8 cellular contexts compared by ENCODE assay signal in the genomic region with DNA sequence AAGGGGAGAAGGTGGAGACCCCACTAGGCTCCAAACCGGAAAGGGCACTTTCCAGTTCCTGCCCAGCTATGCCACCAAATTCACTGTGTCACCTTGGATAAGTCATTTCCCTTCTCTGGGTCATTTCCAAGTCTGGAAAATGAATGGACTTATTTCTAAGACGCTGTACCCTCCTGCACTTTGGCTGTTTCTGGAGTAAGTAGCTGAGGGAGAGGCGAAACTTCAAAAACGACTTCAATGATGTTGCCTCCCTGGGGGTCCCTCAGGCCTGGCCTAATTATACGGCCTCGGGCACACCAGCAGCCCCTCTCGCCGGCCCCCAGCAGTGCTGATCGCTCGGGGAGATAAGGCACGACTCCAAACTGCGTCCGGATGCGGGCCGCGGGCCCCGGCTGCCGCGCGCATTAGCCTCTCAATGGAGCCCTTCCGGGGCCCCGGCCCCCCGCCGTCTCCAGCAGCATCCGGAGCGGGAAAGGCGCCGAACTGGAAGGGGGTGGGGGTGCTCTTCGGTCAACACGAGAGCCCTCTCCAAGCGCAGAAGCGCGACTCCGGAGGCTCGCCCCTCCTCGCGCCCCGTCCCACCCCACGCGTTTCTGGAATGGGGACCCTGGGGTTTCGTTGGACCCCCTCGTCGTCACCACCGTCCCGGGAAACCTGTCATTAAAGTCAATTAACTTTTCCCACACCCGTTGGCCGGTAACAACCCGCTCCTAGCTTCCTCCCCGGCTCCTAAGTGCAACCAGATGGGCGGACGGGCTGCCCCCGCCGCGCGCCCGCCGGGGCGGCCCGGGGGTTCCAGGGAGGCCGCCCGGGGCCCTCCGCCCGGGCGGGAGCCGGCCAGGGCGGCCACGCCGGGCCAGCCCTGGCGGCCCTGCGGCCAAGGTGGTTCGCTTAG. TPM values are rescaled to one million over a fixed set of nuclear protein-coding genes. Genes with fewer than 3 reads are reported as not detected.
DNase-seq lines count a peak whose midpoint lies in the region; ATAC-seq, FAIRE-seq and TF ChIP-seq lines count a peak whose summit lies in the region.

No MANE protein-coding gene starts in this region.

- H3K27ac ChIP-seq in CD8-positive, alpha-beta memory T cell (ENCODE audit: low read depth, low read length) = peak overlapping the region; percentile 31
- H3K27ac ChIP-seq in HepG2 (ENCODE audit: extremely low read length, insufficient read depth, low read length) (peak overlapping the region; percentile 85), subcutaneous abdominal adipose tissue (ENCODE audit: low read depth, low read length) (peak overlapping the region; percentile 78)

- H3K4me3 ChIP-seq in CD8-positive, alpha-beta memory T cell (ENCODE audit: low read length) = no peak overlapping the region
- H3K4me3 ChIP-seq in HepG2 (replicated peaks in 1 of 3; ENCODE audit: insufficient read depth in 1 of 3, low read depth in 2 of 3, low read length in 3 of 3) (peak overlapping the region; percentile 62 to 95 (median 74)), subcutaneous abdominal adipose tissue (ENCODE audit: low read depth in 1 of 5, low read length in 5 of 5) (peak overlapping the region in 4 of 5 donors; percentile 47 to 66 (median 56))

- no peak for TF ChIP-seq RAD21 in HepG2 (CRISPR knock-in tag; IDR thresholded peaks at IDR 0.05)

- peaks cover 10% of the 10 kb centered on the region for H3K27me3 ChIP-seq in CD8-positive, alpha-beta memory T cell (ENCODE audit: insufficient read depth, low read length, poor library complexity, severe bottlenecking)
- H3K27me3 ChIP-seq in HepG2 (ENCODE audit: control insufficient read depth in 1 of 2, insufficient read depth in 2 of 2, low read length in 2 of 2) = peaks cover 0 to 3% of the 10 kb centered on the region in 2 experiments; a peak in 1 of 5 replicates
- H3K27me3 ChIP-seq in subcutaneous abdominal adipose tissue (ENCODE audit: control insufficient read depth in 5 of 5, insufficient read depth in 4 of 5, low read length in 5 of 5) = peaks cover 0 to 8% (median 0%) of the 10 kb centered on the region in 5 donors

- H3K36me3 Mint-ChIP-seq in CD8-positive, alpha-beta memory T cell = peaks cover 0 to 2% (median 0%) of the 10 kb centered on the region in 3 donors
- H3K36me3 Mint-ChIP-seq in dendritic cell treated with granulocyte-macrophage colony-stimulating factor and Interleukin-4, amounts not matched to agents 40 ng/mL and 50 ng/mL, for 4 days (ENCODE audit: low read depth) = no peaks in the 10 kb centered on the region

- H3K79me2 ChIP-seq in HepG2 (ENCODE audit: insufficient read depth, low read length) = peaks cover 19% of the 10 kb centered on the region

- peaks cover 56 to 74% of the 10 kb centered on the region in 2 donors for H3K27me3 Mint-ChIP-seq in CD8-positive, alpha-beta memory T cell
- peaks cover 88% of the 10 kb centered on the region for H3K27me3 Mint-ChIP-seq in dendritic cell treated with granulocyte-macrophage colony-stimulating factor and Interleukin-4, amounts not matched to agents 40 ng/mL and 50 ng/mL, for 4 days

- no peak overlapping the region for H2AFZ ChIP-seq in HepG2 (ENCODE audit: low read length)

- peaks cover 34% of the 10 kb centered on the region for H3K4me1 ChIP-seq in CD8-positive, alpha-beta memory T cell (ENCODE audit: insufficient read depth, low read length)
- peaks cover 45% of the 10 kb centered on the region for H3K4me1 ChIP-seq in HepG2 (ENCODE audit: insufficient read depth, low read length)
- peaks cover 23 to 65% (median 56%) of the 10 kb centered on the region in 5 donors for H3K4me1 ChIP-seq in subcutaneous abdominal adipose tissue (ENCODE audit: control insufficient read depth in 5 of 5, insufficient read depth in 5 of 5, low read length in 5 of 5)

- intact Hi-C loops in dendritic cell treated with granulocyte-macrophage colony-stimulating factor and Interleukin-4, amounts not matched to agents 40 ng/mL and 50 ng/mL, for 4 days (cut with micrococcal nuclease) = loop anchor here (10.0 kb wide), 1 partner anchor 174 kb away; no protein-coding TSS in a partner anchor
- intact Hi-C loops in HepG2 (cut with micrococcal nuclease; ENCODE audit: unreplicated experiment) = no loop called here

- H3K27ac Mint-ChIP-seq in CD8-positive, alpha-beta memory T cell = no peak overlapping the region
- no peak overlapping the region for H3K27ac Mint-ChIP-seq in dendritic cell treated with granulocyte-macrophage colony-stimulating factor and Interleukin-4, amounts not matched to agents 40 ng/mL and 50 ng/mL, for 4 days

- H3K4me1 Mint-ChIP-seq in CD8-positive, alpha-beta memory T cell = peaks cover 25 to 41% (median 37%) of the 10 kb centered on the region in 3 donors
- H3K4me1 Mint-ChIP-seq in dendritic cell treated with granulocyte-macrophage colony-stimulating factor and Interleukin-4, amounts not matched to agents 40 ng/mL and 50 ng/mL, for 4 days (ENCODE audit: low read depth) = peaks cover 29% of the 10 kb centered on the region

- TSS peak; percentile 88 for BruUV-seq in HepG2 (replicated peaks; lab: Mats Ljungman, UMichigan)

- POLR2A ChIA-PET in CD8-positive, alpha-beta memory T cell (lab: Charles Lee) = no interaction called here
- POLR2A ChIA-PET in HepG2 (lab: Yijun Ruan, JAX) = interaction anchor here (0.6 to 11.5 kb wide), 19 partner anchors 8 to 429 kb away, joined by 3 to 128 read pairs (median 4); no protein-coding TSS in a partner anchor

- no peak for TF ChIP-seq CTCF in HepG2 (CRISPR knock-in tag; IDR thresholded peaks at IDR 0.05)

- no peak for FAIRE-seq in HepG2 (lab: Jason Lieb, UNC)

- peak in 1 of 2 experiments; percentile 43; a peak in 1 of 4 replicates for TF ChIP-seq POLR2A in HepG2 (IDR thresholded peaks at IDR 0.05; ENCODE audit: insufficient read depth in 1 of 2, low read depth in 2 of 2, low read length in 2 of 2)

- H3K36me3 ChIP-seq in CD8-positive, alpha-beta memory T cell (ENCODE audit: insufficient read depth, low read length) = no peaks in the 10 kb centered on the region
- H3K36me3 ChIP-seq in HepG2 (replicated peaks in 1 of 2; ENCODE audit: control insufficient read depth in 1 of 2, insufficient read depth in 2 of 2, low read length in 2 of 2) (peaks cover 0 to 2% of the 10 kb centered on the region in 2 experiments; a peak in 1 of 5 replicates), subcutaneous abdominal adipose tissue (ENCODE audit: control insufficient read depth in 5 of 5, insufficient read depth in 5 of 5, low read length in 5 of 5) (peaks cover 0 to 3% (median 0%) of the 10 kb centered on the region in 5 donors)

- CTCF ChIA-PET in CD8-positive, alpha-beta memory T cell (lab: Charles Lee) = interaction anchor here (0.8 kb wide), 1 partner anchor 11 kb away, joined by 3 read pairs; no protein-coding TSS in a partner anchor
- CTCF ChIA-PET in HepG2 (lab: Yijun Ruan, JAX; ENCODE audit: low intra/inter-chr PET ratio, low total read pairs) = no interaction called here

- H3K9ac ChIP-seq in HepG2 (ENCODE audit: insufficient read depth, low read depth, low read length) = peak overlapping the region; percentile 76
- peak overlapping the region in 4 of 5 donors; percentile 48 to 69 (median 61) for H3K9ac ChIP-seq in subcutaneous abdominal adipose tissue (ENCODE audit: low read length in 5 of 5)

- 27% methylated on average over 6 of the region's 71 CpGs for WGBS in HepG2 (ENCODE audit: low lambda C conversion rate)

- no peak for DNase-seq in CD8-positive, alpha-beta memory T cell
- DNase-seq in HepG2 (ENCODE audit: low spot score) = peak; percentile 51

- in situ Hi-C loops in HepG2 (cut with HindIII; ENCODE audit: extremely low pct_ligation_motif_present, low pct_unique_long_range_greater_than_20kb) = no loop called here

- H3K4me2 ChIP-seq in HepG2 (ENCODE audit: low read depth, low read length) = peak overlapping the region; percentile 98

- peaks cover 19% of the 10 kb centered on the region; the same call in 1 of the 2 replicates for H4K20me1 ChIP-seq in HepG2 (ENCODE audit: insufficient read depth, low read length)

- peak overlapping the region in 5 of 7 donors; percentile 0 to 63 (median 43) for H3K4me3 Mint-ChIP-seq in CD8-positive, alpha-beta memory T cell
- H3K4me3 Mint-ChIP-seq in dendritic cell treated with granulocyte-macrophage colony-stimulating factor and Interleukin-4, amounts not matched to agents 40 ng/mL and 50 ng/mL, for 4 days = peak overlapping the region; percentile 46

- TF ChIP-seq EP300 in HepG2 (IDR thresholded peaks at IDR 0.05; ENCODE audit: low read depth in 2 of 2, low read length in 2 of 2) (peak in 1 of 2 experiments; percentile 19; a peak in 1 of 4 replicates), HepG2 (CRISPR knock-in tag; IDR thresholded peaks at IDR 0.05; ENCODE audit: borderline replicate concordance) (peak; percentile 49; the same call in 1 of the 2 replicates)

- no peaks in the 10 kb centered on the region for H3K9me3 ChIP-seq in CD8-positive, alpha-beta memory T cell (ENCODE audit: low read length)
- no peaks in the 10 kb centered on the region for H3K9me3 ChIP-seq in HepG2 (ENCODE audit: low read length)
- H3K9me3 ChIP-seq in subcutaneous abdominal adipose tissue (ENCODE audit: control insufficient read depth in 5 of 5, low read length in 5 of 5) = peaks cover 0 to 3% (median 0%) of the 10 kb centered on the region in 5 donors

- no peaks in the 10 kb centered on the region for H3K9me3 Mint-ChIP-seq in CD8-positive, alpha-beta memory T cell
- no peaks in the 10 kb centered on the region for H3K9me3 Mint-ChIP-seq in dendritic cell treated with granulocyte-macrophage colony-stimulating factor and Interleukin-4, amounts not matched to agents 40 ng/mL and 50 ng/mL, for 4 days

- peak; percentile 2 for ATAC-seq in HG02759 (IDR thresholded peaks at IDR 0.05; ENCODE audit: unreplicated experiment)
- peak; percentile 6 for ATAC-seq in SK-N-SH treated with all-trans-retinoic acid at 6 μM for 48 hours
- ATAC-seq in HepG2 = peak; percentile 39
- ATAC-seq in GM18870 (IDR thresholded peaks at IDR 0.05; ENCODE audit: unreplicated experiment) = no peak
- ATAC-seq in HG03460 (IDR thresholded peaks at IDR 0.05; ENCODE audit: unreplicated experiment) = no peak

RNA-seq across cellular contexts. Expression of a gene that starts 4.8 kb away (rescaled TPM):
- total RNA-seq in CD8-positive, alpha-beta memory T cell = not detected
- not detected for polyA plus RNA-seq in CD8-positive, alpha-beta memory T cell
- total RNA-seq in HepG2 (2016; rRNA removed; fragmentation: Illumina TruSeq; extraction: Trizol) = 15.0 and 19.8 TPM in 2 replicates
- 16.2 and 16.8 TPM in 2 replicates for total RNA-seq in HepG2 (2016; cell fraction: cytosol; rRNA removed; fragmentation: Illumina TruSeq; extraction: Trizol; ENCODE audit: low read depth)
- 14.9 and 18.9 TPM in 2 replicates for total RNA-seq in HepG2 (2016; cell fraction: insoluble cytoplasmic fraction; rRNA removed; fragmentation: Illumina TruSeq; extraction: Trizol)
- total RNA-seq in HepG2 (2016; cell fraction: membrane; rRNA removed; fragmentation: Illumina TruSeq; extraction: Trizol) = 17.2 and 18.1 TPM in 2 replicates
- total RNA-seq in HepG2 (2016; cell fraction: nucleus; rRNA removed; fragmentation: Illumina TruSeq; extraction: Trizol) = 20.8 and 25.5 TPM in 2 replicates
- 15.4 and 16.6 TPM in 2 replicates for polyA plus RNA-seq in HepG2 (2011; rRNA removed)
- 13.8 and 15.8 TPM in 2 replicates for polyA plus RNA-seq in HepG2 (2011; cell fraction: cytosol; rRNA removed)
- polyA plus RNA-seq in HepG2 (2011; cell fraction: nucleus; rRNA removed) = 27.8 and 33.4 TPM in 2 replicates
- 20.4 and 25.8 TPM in 2 replicates for polyA plus RNA-seq in HepG2 (2012)
- polyA plus RNA-seq in HepG2 (2016; cell fraction: cytosol; fragmentation: Illumina TruSeq; extraction: Trizol; ENCODE audit: low read depth) = 3.5 and 4.3 TPM in 2 replicates
- 14.5 and 15.2 TPM in 2 replicates for polyA plus RNA-seq in HepG2 (2016; cell fraction: insoluble cytoplasmic fraction; fragmentation: Illumina TruSeq; extraction: Trizol; ENCODE audit: low read depth)
- polyA plus RNA-seq in HepG2 (2016; cell fraction: membrane; fragmentation: Illumina TruSeq; extraction: Trizol; ENCODE audit: low read depth) = 4.3 and 4.5 TPM in 2 replicates
- 31.4 and 34.9 TPM in 2 replicates for polyA plus RNA-seq in HepG2 (2016; cell fraction: nucleus; fragmentation: Illumina TruSeq; extraction: Trizol; ENCODE audit: insufficient read depth, low read depth)
- polyA minus RNA-seq in HepG2 (2011; rRNA and poly(A)+ RNA removed; ENCODE audit: low replicate concordance) = 4.8 and 36.7 TPM in 2 replicates
- 37.8 and 44.8 TPM in 2 replicates for polyA minus RNA-seq in HepG2 (2011; cell fraction: cytosol; rRNA and poly(A)+ RNA removed)
- polyA minus RNA-seq in HepG2 (2011; cell fraction: nucleus; rRNA and poly(A)+ RNA removed) = 45.6 and 54.7 TPM in 2 replicates

Comparison
In these comparisons a context has a peak if more than half of its experiments do, and no peak if none do; other contexts are left out.
1. H3K27ac ChIP-seq: peak in every context shown above with its lines; median percentile 85 in HepG2; 78 in subcutaneous abdominal adipose tissue; 31 in CD8-positive, alpha-beta memory T cell.
2. ATAC-seq: peak in HG02759 (single experiment), SK-N-SH treated with all-trans-retinoic acid at 6 μM for 48 hours (single experiment) and HepG2 (single experiment); none in GM18870 (single experiment) and HG03460 (single experiment).
3. RNA of a gene that starts 4.8 kb away (total RNA-seq): 14.9 to 25.5 TPM in HepG2; not detected in CD8-positive, alpha-beta memory T cell; every median in the first group is over 10 times any median in the second.